Comparison of ENCODE assay signal across 27 cellular contexts in the genomic region with DNA sequence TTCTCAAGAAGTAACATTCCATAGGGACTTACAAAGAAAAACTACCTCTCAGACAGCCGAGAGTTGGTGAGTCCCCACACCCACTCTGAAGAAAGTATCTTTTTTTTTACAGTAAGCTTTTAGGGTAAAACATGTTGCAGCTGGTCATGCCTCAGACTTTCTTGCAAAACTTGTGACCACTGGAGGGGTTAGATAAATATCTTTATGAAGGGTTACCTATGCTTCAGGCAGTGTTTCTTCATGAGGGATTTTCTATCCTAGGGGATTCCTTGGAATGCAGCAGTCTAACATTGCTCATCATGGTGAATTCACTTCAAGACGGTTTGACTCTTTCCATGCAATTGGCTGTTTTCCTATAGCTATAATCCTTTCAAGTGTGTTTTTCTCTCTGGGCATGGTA.
"Had no signal": no experiment of that assay in that cellular context is flagged by ENCODE, and none has a peak within 500 bp of the region (broad histone marks: within the 10 kb centered on the region; RNA-seq: fewer than 3 reads in every experiment).

No MANE protein-coding gene starts in this region.

- H3K9me3 ChIP-seq: Peyer's patch had no signal

- H3K4me1 ChIP-seq: Peyer's patch had no signal

- DNase-seq: activated CD4-positive, alpha-beta memory T cell treated with anti-CD3 and anti-CD28 coated beads for 36 hours; activated CD4-positive, alpha-beta T cell treated with anti-CD3 and anti-CD28 coated beads, Interleukin-2, amount 50 U/mL, for 1 hour; activated CD4-positive, CD25-positive, alpha-beta regulatory T cell; activated CD8-positive, alpha-beta memory T cell treated with anti-CD3 and anti-CD28 coated beads, Interleukin-2, amount 50 U/mL, for 4 hours; activated gamma-delta T cell treated with Interleukin-2 at 50 U/mL for 16 hours; activated naive CD4-positive, alpha-beta T cell treated with anti-CD3 and anti-CD28 coated beads for 36 hours; activated T-cell treated with anti-CD3 and anti-CD28 coated beads for 4 hours; activated T-cell treated with anti-CD3 and anti-CD28 coated beads, Interleukin-2, amount 50 U/mL, for 4 hours; anterior cingulate cortex; NCI-H1092 treated with DMSO at 0.1 percent for 48 hours; NCI-H1417; NCI-H146; NCI-H187; NCI-H2029 treated with DMSO at 0.1 percent for 48 hours; NCI-H345; NCI-H524 treated with DMSO at 0.1 percent for 48 hours; NK-92 treated with Interleukin-12 subunit alpha and Interleukin-12 subunit beta, amount 100 ng/mL, for 24 hours; PC-3; Peyer's patch; RPMI8226; SW 1271; T1000; WERI-Rb-1 had no signal

- H3K4me3 ChIP-seq: cardiac muscle cell, K562, Peyer's patch had no signal

- ATAC-seq: activated naive CD4-positive, alpha-beta T cell treated with anti-CD3 and anti-CD28 coated beads, Interleukin-2, amount 50 U/mL, for 72 hours; activated T-cell treated with anti-CD3 and anti-CD28 coated beads, Interleukin-2, amount 50 U/mL, for 4 hours; K562; PC-3; Right ventricle myocardium inferior had no signal

- FAIRE-seq: K562 had no signal

- H3K27me3 ChIP-seq: cardiac muscle cell, Peyer's patch had no signal

- H3K36me3 ChIP-seq: cardiac muscle cell, Peyer's patch, WERI-Rb-1 had no signal

- H3K27ac ChIP-seq: cardiac muscle cell, Peyer's patch, WERI-Rb-1 had no signal
